In genomic region chr12:92987846-92988621, GRCh38 we compare ENCODE assay signal across 8 cellular contexts. TPM values are rescaled to one million over a fixed set of nuclear protein-coding genes. Genes with fewer than 3 reads are reported as not detected.
DNase-seq lines count a peak whose midpoint lies in the region; ATAC-seq and TF ChIP-seq lines count a peak whose summit lies in the region.

No MANE protein-coding gene starts in this region.

- TF ChIP-seq CTCF in BE2C (IDR thresholded peaks at IDR 0.05; ENCODE audit: low read depth, low read length): no peak

- H3K9me3 ChIP-seq in naive thymus-derived CD4-positive, alpha-beta T cell (ENCODE audit: control insufficient read depth in 2 of 3, low read length in 3 of 3): no peaks in the 10 kb centered on the region
- no peaks in the 10 kb centered on the region for H3K9me3 ChIP-seq in BE2C

- H3K9me3 Mint-ChIP-seq in activated naive CD8-positive, alpha-beta T cell treated with anti-CD3 and anti-CD28 coated beads for 36 hours: no peaks in the 10 kb centered on the region
- peaks cover 0 to under 1% (median 0%) of the 10 kb centered on the region in 11 donors for H3K9me3 Mint-ChIP-seq in naive thymus-derived CD4-positive, alpha-beta T cell

- POLR2A ChIA-PET in naive thymus-derived CD4-positive, alpha-beta T cell (lab: Charles Lee): interaction anchor here (0.7 to 1.9 kb wide), 6 partner anchors 10 to 433 kb away, joined by 3 to 16 read pairs (median 4); partner anchors contain the start of gene EEA1

- H3K36me3 Mint-ChIP-seq in activated naive CD8-positive, alpha-beta T cell treated with anti-CD3 and anti-CD28 coated beads for 36 hours: no peaks in the 10 kb centered on the region
- no peaks in the 10 kb centered on the region for H3K36me3 Mint-ChIP-seq in naive thymus-derived CD4-positive, alpha-beta T cell

- peak overlapping the region; percentile 67 for H3K27ac Mint-ChIP-seq in activated naive CD8-positive, alpha-beta T cell treated with anti-CD3 and anti-CD28 coated beads for 36 hours
- H3K27ac Mint-ChIP-seq in naive thymus-derived CD4-positive, alpha-beta T cell: peak overlapping the region in 7 of 9 donors; percentile 16 to 75 (median 37)

- H3K4me3 Mint-ChIP-seq in activated naive CD8-positive, alpha-beta T cell treated with anti-CD3 and anti-CD28 coated beads for 36 hours: no peak overlapping the region
- peak overlapping the region; percentile 7 to 73 (median 60) for H3K4me3 Mint-ChIP-seq in naive thymus-derived CD4-positive, alpha-beta T cell

- peak; percentile 62 for DNase-seq in HT-29 (ENCODE audit: low spot score)
- peak; percentile 32 for DNase-seq in activated naive CD8-positive, alpha-beta T cell treated with anti-CD3 and anti-CD28 coated beads for 36 hours
- peak in 7 of 9 donors; percentile 6 to 47 (median 10) for DNase-seq in naive thymus-derived CD4-positive, alpha-beta T cell
- no peak for DNase-seq in BE2C
- no peak for DNase-seq in NCI-H510A (lab: John Stamatoyannopoulos, UW)
- DNase-seq in NCI-H2081 (lab: John Stamatoyannopoulos, UW): no peak

- H3K27me3 Mint-ChIP-seq in activated naive CD8-positive, alpha-beta T cell treated with anti-CD3 and anti-CD28 coated beads for 36 hours: peaks cover 7% of the 10 kb centered on the region
- H3K27me3 Mint-ChIP-seq in naive thymus-derived CD4-positive, alpha-beta T cell: peaks cover 0 to 5% (median 0%) of the 10 kb centered on the region in 5 donors

- peak; percentile 39 for TF ChIP-seq POLR2A in GM15510 (IDR thresholded peaks at IDR 0.05; ENCODE audit: borderline replicate concordance, extremely low read depth, insufficient read length)

- H3K4me1 ChIP-seq in naive thymus-derived CD4-positive, alpha-beta T cell (ENCODE audit: control insufficient read depth in 2 of 2, insufficient read depth in 2 of 2, low read length in 2 of 2): peaks cover 0 to 8% of the 10 kb centered on the region in 2 donors
- H3K4me1 ChIP-seq in BE2C: no peaks in the 10 kb centered on the region

- no peak overlapping the region for H3K27ac ChIP-seq in naive thymus-derived CD4-positive, alpha-beta T cell (ENCODE audit: low read depth, low read length)

- H3K36me3 ChIP-seq in naive thymus-derived CD4-positive, alpha-beta T cell (ENCODE audit: control insufficient read depth in 2 of 3, insufficient read depth in 3 of 3, low read length in 3 of 3): no peaks in the 10 kb centered on the region
- no peaks in the 10 kb centered on the region for H3K36me3 ChIP-seq in BE2C

- CTCF ChIA-PET in naive thymus-derived CD4-positive, alpha-beta T cell (lab: Charles Lee): interaction anchor here (0.6 to 2.7 kb wide), 32 partner anchors 8 to 1139 kb away, joined by 3 to 38 read pairs (median 4); partner anchors contain the start of genes EEA1 and MRPL42

- peak; percentile 81 for ATAC-seq in GM21526 (IDR thresholded peaks at IDR 0.05; ENCODE audit: low FRiP score, unreplicated experiment)
- peak; percentile 86 for ATAC-seq in naive thymus-derived CD4-positive, alpha-beta T cell

- H3K4me1 Mint-ChIP-seq in activated naive CD8-positive, alpha-beta T cell treated with anti-CD3 and anti-CD28 coated beads for 36 hours: peaks cover 41% of the 10 kb centered on the region
- peaks cover 5 to 13% (median 12%) of the 10 kb centered on the region in 7 donors for H3K4me1 Mint-ChIP-seq in naive thymus-derived CD4-positive, alpha-beta T cell

- H3K27me3 ChIP-seq in naive thymus-derived CD4-positive, alpha-beta T cell (ENCODE audit: control insufficient read depth in 2 of 2, insufficient read depth in 2 of 2, low read length in 2 of 2): no peaks in the 10 kb centered on the region
- no peaks in the 10 kb centered on the region for H3K27me3 ChIP-seq in BE2C

- no peak overlapping the region for H3K4me3 ChIP-seq in naive thymus-derived CD4-positive, alpha-beta T cell (ENCODE audit: low read length)
- H3K4me3 ChIP-seq in BE2C (ENCODE audit: low read depth, low read length): no peak overlapping the region

- intact Hi-C loops in naive thymus-derived CD4-positive, alpha-beta T cell (cut with micrococcal nuclease): loop anchor here (1.0 to 10.0 kb wide), 16 partner anchors 61 to 1606 kb away; partner anchors contain the start of genes SOCS2 (in 2 of the 2) and EEA1 (in 1 of the 2)

RNA-seq across cellular contexts. Expression of gene EEA1, which starts 58.9 kb away (rescaled TPM):
- 3.2 and 3.4 TPM in 2 replicates for total RNA-seq in HT-29 (2014; rRNA removed; shearing (Covaris generic))
- 10 to 100 TPM; 17.5 TPM for total RNA-seq in activated naive CD8-positive, alpha-beta T cell treated with anti-CD3 and anti-CD28 coated beads for 36 hours
- 10 to 100 TPM; 20.9 to 28.3 (median 27.9) TPM for total RNA-seq in naive thymus-derived CD4-positive, alpha-beta T cell
- 10 to 100 TPM; 21.5 to 22.2 TPM for polyA plus RNA-seq in naive thymus-derived CD4-positive, alpha-beta T cell
- 1.8 TPM for polyA plus RNA-seq in BE2C (2012; ENCODE audit: insufficient read depth, insufficient read length, low read depth)

Comparison
In these comparisons a context has a peak if more than half of its experiments do, and no peak if none do; other contexts are left out.
1. DNase-seq: peak in HT-29 (single experiment), activated naive CD8-positive, alpha-beta T cell treated with anti-CD3 and anti-CD28 coated beads for 36 hours (single experiment) and naive thymus-derived CD4-positive, alpha-beta T cell (7 of 9); none in BE2C (single experiment), NCI-H510A (single experiment) and NCI-H2081 (0 of 2).